In the genomic region with DNA sequence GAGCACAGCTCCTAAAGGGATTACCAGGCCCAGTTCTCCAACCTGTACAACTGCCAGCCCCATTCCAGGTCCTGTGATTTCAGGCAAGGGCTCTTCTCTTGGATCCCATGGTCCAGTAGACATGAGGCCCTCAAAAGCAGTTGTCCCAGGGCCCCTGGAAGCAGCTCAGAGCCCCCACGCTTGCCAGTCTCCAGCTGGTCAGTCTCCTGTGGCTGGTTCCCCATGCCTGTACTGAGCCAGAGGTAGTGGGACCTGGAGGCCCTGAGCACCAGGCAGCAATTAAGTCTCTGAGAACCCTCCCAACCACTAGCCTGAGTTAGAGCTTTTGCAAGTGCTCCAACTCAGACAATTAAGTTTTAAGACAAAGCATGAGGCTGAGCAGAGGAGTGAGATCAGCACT, we compare ENCODE assay signal across 27 cellular contexts.
"Had no signal": no experiment of that assay in that cellular context is flagged by ENCODE, and none has a peak within 500 bp of the region (broad histone marks: within the 10 kb centered on the region; RNA-seq: fewer than 3 reads in every experiment).

No MANE protein-coding gene starts in this region.

- DNase-seq: naive thymus-derived CD4-positive, alpha-beta T cell; natural killer cell; nucleus accumbens; ovary; psoas muscle; right cardiac atrium; right lobe of liver; sigmoid colon; small intestine; stimulated activated CD4-positive, alpha-beta T cell treated with anti-CD3 and anti-CD28 coated beads, Interleukin-15, amount 100 ng/mL, for 24 hours; stimulated activated CD4-positive, alpha-beta T cell treated with anti-CD3 and anti-CD28 coated beads, Interleukin-2, amount 100 ng/mL, for 24 hours; stimulated activated CD4-positive, alpha-beta T cell treated with anti-CD3 and anti-CD28 coated beads, Interleukin-2, amount 100 ng/mL, for 48 hours; stimulated activated CD4-positive, alpha-beta T cell treated with anti-CD3 and anti-CD28 coated beads, Interleukin-4, amount 100 ng/mL, for 24 hours; stimulated activated naive B cell treated with anti-CD40 and anti-IgM and Interleukin-4, amounts not matched to agents 10 μg/mL and 1 μg/mL and 100 μg/mL, for 72 hours; stimulated activated naive CD4-positive, alpha-beta T cell treated with Interleukin-2 at 50 U/mL for 16 hours; stomach; testis; tibial artery; transverse colon; upper lobe of left lung had no signal

- H3K9me3 ChIP-seq: neutrophil, ovary, psoas muscle, right lobe of liver, testis, transverse colon, vagina had no signal

- H3K27ac Mint-ChIP-seq: naive thymus-derived CD4-positive, alpha-beta T cell; natural killer cell; nephron; progenitor cell of endocrine pancreas; stimulated activated effector memory CD8-positive, alpha-beta T cell treated with anti-CD3 and anti-CD28 coated beads, Interleukin-12 subunit alpha, Interleukin-12 subunit beta, amount 100 ng/mL, for 72 hours; stimulated activated naive B cell treated with anti-CD40 and anti-IgM and Interleukin-4, amounts not matched to agents 10 μg/mL and 1 μg/mL and 100 μg/mL, for 72 hours; stimulated activated naive CD8-positive, alpha-beta T cell treated with anti-CD3 and anti-CD28 coated beads, Interleukin-15, Interleukin-2, amounts not matched to agents 100 ng/mL and 50 ng/mL, for 24 hours had no signal

- H3K9ac ChIP-seq: parathyroid adenoma had no signal

- H2AFZ ChIP-seq: parathyroid adenoma had no signal

- H3K36me3 Mint-ChIP-seq: natural killer cell; stimulated activated effector memory CD8-positive, alpha-beta T cell treated with anti-CD3 and anti-CD28 coated beads, Interleukin-12 subunit alpha, Interleukin-12 subunit beta, amount 100 ng/mL, for 72 hours had no signal

- H3K4me3 Mint-ChIP-seq: naive thymus-derived CD4-positive, alpha-beta T cell; natural killer cell; nephron; stimulated activated effector memory CD8-positive, alpha-beta T cell treated with anti-CD3 and anti-CD28 coated beads, Interleukin-12 subunit alpha, Interleukin-12 subunit beta, amount 100 ng/mL, for 72 hours; stimulated activated naive B cell treated with anti-CD40 and anti-IgM and Interleukin-4, amounts not matched to agents 10 μg/mL and 1 μg/mL and 100 μg/mL, for 72 hours; stimulated activated naive CD8-positive, alpha-beta T cell treated with anti-CD3 and anti-CD28 coated beads, Interleukin-15, Interleukin-2, amounts not matched to agents 100 ng/mL and 50 ng/mL, for 24 hours had no signal

- H3K36me3 ChIP-seq: neutrophil, ovary, right lobe of liver, sigmoid colon, stomach, tibial artery, transverse colon, upper lobe of left lung, vagina had no signal

- H3K27ac ChIP-seq: neutrophil, ovary, parathyroid adenoma, psoas muscle, right lobe of liver, sigmoid colon, stomach, testis, tibial artery, transverse colon, upper lobe of left lung, vagina had no signal

- ATAC-seq: naive thymus-derived CD4-positive, alpha-beta T cell; natural killer cell; right lobe of liver; stimulated activated effector memory CD8-positive, alpha-beta T cell treated with anti-CD3 and anti-CD28 coated beads, Interleukin-12 subunit alpha, Interleukin-12 subunit beta, amount 100 ng/mL, for 72 hours; stimulated activated naive B cell treated with anti-CD40 and anti-IgM and Interleukin-4, amounts not matched to agents 10 μg/mL and 1 μg/mL and 100 μg/mL, for 72 hours had no signal

- H3K4me1 Mint-ChIP-seq: naive thymus-derived CD4-positive, alpha-beta T cell; natural killer cell; nephron; stimulated activated effector memory CD8-positive, alpha-beta T cell treated with anti-CD3 and anti-CD28 coated beads, Interleukin-12 subunit alpha, Interleukin-12 subunit beta, amount 100 ng/mL, for 72 hours; stimulated activated naive B cell treated with anti-CD40 and anti-IgM and Interleukin-4, amounts not matched to agents 10 μg/mL and 1 μg/mL and 100 μg/mL, for 72 hours had no signal

- H3K4me1 ChIP-seq: parathyroid adenoma, right lobe of liver, testis, transverse colon had no signal

- H3K27me3 Mint-ChIP-seq: progenitor cell of endocrine pancreas; stimulated activated naive B cell treated with anti-CD40 and anti-IgM and Interleukin-4, amounts not matched to agents 10 μg/mL and 1 μg/mL and 100 μg/mL, for 72 hours had no signal

- H3K27me3 ChIP-seq: neutrophil, ovary, right lobe of liver, sigmoid colon, stomach, testis, tibial artery, transverse colon, upper lobe of left lung, vagina had no signal

- H3K4me3 ChIP-seq: ovary, psoas muscle, right lobe of liver, sigmoid colon, stomach, testis, tibial artery, transverse colon, upper lobe of left lung, vagina had no signal

- H3K9me3 Mint-ChIP-seq: natural killer cell had no signal
